In genomic region chr2:69538872-69539548, GRCh38 we compare ENCODE assay signal across 1 cellular context.
TF ChIP-seq lines count a peak whose summit lies in the region.

No MANE protein-coding gene starts in this region.

TF ChIP-seq in HepG2, 621 proteins besides CTCF, POLR2A, EP300 and RAD21 (continued from another document and continues in another):
- no peak for TF ChIP-seq REPIN1 (CRISPR knock-in tag; IDR thresholded peaks at IDR 0.05; ENCODE audit: borderline replicate concordance, low read depth)
- no peak for TF ChIP-seq HNRNPH1 (optimal IDR thresholded peaks at IDR 0.05; ENCODE audit: low read depth, low read length)
- no peak for TF ChIP-seq NRL (CRISPR knock-in tag; IDR thresholded peaks at IDR 0.05; ENCODE audit: borderline replicate concordance)
- TF ChIP-seq, protein P1, sequence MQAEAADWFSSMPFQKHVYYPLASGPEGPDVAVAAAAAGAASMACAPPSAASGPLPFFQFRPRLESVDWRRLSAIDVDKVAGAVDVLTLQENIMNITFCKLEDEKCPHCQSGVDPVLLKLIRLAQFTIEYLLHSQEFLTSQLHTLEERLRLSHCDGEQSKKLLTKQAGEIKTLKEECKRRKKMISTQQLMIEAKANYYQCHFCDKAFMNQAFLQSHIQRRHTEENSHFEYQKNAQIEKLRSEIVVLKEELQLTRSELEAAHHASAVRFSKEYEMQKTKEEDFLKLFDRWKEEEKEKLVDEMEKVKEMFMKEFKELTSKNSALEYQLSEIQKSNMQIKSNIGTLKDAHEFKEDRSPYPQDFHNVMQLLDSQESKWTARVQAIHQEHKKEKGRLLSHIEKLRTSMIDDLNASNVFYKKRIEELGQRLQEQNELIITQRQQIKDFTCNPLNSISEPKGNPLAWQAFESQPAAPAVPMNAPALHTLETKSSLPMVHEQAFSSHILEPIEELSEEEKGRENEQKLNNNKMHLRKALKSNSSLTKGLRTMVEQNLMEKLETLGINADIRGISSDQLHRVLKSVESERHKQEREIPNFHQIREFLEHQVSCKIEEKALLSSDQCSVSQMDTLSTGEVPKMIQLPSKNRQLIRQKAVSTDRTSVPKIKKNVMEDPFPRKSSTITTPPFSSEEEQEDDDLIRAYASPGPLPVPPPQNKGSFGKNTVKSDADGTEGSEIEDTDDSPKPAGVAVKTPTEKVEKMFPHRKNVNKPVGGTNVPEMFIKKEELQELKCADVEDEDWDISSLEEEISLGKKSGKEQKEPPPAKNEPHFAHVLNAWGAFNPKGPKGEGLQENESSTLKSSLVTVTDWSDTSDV (CRISPR knock-in tag; IDR thresholded peaks at IDR 0.05) = no peak
- TF ChIP-seq ZNF672 (CRISPR knock-in tag; IDR thresholded peaks at IDR 0.05) = no peak
- TF ChIP-seq ZC3H4 (CRISPR knock-in tag; IDR thresholded peaks at IDR 0.05; ENCODE audit: borderline replicate concordance) = no peak
- 0 out of 2 replicates have a peak, but pooled peaks have one; percentile 23 for TF ChIP-seq ZNF629 (CRISPR knock-in tag; conservative IDR thresholded peaks at IDR 0.05)
- TF ChIP-seq SOX5 (CRISPR knock-in tag; IDR thresholded peaks at IDR 0.05; ENCODE audit: borderline replicate concordance) = no peak
- TF ChIP-seq EEA1 (CRISPR knock-in tag; IDR thresholded peaks at IDR 0.05; ENCODE audit: borderline replicate concordance) = no peak
- TF ChIP-seq ZNF720 (CRISPR knock-in tag; IDR thresholded peaks at IDR 0.05) = no peak
- TF ChIP-seq, protein P2, sequence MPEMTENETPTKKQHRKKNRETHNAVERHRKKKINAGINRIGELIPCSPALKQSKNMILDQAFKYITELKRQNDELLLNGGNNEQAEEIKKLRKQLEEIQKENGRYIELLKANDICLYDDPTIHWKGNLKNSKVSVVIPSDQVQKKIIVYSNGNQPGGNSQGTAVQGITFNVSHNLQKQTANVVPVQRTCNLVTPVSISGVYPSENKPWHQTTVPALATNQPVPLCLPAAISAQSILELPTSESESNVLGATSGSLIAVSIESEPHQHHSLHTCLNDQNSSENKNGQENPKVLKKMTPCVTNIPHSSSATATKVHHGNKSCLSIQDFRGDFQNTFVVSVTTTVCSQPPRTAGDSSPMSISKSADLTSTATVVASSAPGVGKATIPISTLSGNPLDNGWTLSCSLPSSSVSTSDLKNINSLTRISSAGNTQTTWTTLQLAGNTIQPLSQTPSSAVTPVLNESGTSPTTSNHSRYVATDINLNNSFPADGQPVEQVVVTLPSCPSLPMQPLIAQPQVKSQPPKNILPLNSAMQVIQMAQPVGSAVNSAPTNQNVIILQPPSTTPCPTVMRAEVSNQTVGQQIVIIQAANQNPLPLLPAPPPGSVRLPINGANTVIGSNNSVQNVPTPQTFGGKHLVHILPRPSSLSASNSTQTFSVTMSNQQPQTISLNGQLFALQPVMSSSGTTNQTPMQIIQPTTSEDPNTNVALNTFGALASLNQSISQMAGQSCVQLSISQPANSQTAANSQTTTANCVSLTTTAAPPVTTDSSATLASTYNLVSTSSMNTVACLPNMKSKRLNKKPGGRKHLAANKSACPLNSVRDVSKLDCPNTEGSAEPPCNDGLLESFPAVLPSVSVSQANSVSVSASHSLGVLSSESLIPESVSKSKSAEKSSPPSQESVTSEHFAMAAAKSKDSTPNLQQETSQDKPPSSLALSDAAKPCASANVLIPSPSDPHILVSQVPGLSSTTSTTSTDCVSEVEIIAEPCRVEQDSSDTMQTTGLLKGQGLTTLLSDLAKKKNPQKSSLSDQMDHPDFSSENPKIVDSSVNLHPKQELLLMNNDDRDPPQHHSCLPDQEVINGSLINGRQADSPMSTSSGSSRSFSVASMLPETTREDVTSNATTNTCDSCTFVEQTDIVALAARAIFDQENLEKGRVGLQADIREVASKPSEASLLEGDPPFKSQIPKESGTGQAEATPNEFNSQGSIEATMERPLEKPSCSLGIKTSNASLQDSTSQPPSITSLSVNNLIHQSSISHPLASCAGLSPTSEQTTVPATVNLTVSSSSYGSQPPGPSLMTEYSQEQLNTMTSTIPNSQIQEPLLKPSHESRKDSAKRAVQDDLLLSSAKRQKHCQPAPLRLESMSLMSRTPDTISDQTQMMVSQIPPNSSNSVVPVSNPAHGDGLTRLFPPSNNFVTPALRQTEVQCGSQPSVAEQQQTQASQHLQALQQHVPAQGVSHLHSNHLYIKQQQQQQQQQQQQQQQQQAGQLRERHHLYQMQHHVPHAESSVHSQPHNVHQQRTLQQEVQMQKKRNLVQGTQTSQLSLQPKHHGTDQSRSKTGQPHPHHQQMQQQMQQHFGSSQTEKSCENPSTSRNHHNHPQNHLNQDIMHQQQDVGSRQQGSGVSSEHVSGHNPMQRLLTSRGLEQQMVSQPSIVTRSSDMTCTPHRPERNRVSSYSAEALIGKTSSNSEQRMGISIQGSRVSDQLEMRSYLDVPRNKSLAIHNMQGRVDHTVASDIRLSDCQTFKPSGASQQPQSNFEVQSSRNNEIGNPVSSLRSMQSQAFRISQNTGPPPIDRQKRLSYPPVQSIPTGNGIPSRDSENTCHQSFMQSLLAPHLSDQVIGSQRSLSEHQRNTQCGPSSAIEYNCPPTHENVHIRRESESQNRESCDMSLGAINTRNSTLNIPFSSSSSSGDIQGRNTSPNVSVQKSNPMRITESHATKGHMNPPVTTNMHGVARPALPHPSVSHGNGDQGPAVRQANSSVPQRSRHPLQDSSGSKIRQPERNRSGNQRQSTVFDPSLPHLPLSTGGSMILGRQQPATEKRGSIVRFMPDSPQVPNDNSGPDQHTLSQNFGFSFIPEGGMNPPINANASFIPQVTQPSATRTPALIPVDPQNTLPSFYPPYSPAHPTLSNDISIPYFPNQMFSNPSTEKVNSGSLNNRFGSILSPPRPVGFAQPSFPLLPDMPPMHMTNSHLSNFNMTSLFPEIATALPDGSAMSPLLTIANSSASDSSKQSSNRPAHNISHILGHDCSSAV (CRISPR knock-in tag; IDR thresholded peaks at IDR 0.05; ENCODE audit: borderline replicate concordance) = no peak
- TF ChIP-seq, protein P3, sequence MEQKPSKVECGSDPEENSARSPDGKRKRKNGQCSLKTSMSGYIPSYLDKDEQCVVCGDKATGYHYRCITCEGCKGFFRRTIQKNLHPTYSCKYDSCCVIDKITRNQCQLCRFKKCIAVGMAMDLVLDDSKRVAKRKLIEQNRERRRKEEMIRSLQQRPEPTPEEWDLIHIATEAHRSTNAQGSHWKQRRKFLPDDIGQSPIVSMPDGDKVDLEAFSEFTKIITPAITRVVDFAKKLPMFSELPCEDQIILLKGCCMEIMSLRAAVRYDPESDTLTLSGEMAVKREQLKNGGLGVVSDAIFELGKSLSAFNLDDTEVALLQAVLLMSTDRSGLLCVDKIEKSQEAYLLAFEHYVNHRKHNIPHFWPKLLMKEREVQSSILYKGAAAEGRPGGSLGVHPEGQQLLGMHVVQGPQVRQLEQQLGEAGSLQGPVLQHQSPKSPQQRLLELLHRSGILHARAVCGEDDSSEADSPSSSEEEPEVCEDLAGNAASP (CRISPR knock-in tag; IDR thresholded peaks at IDR 0.05; ENCODE audit: borderline replicate concordance) = peak; percentile 76; the same call in 1 of the 2 replicates
- no peak for TF ChIP-seq KMT2A (CRISPR knock-in tag; IDR thresholded peaks at IDR 0.05)
- no peak for TF ChIP-seq MIER2 (CRISPR knock-in tag; IDR thresholded peaks at IDR 0.05)
- peak; percentile 64; the same call in 1 of the 2 replicates for TF ChIP-seq ZNF274 (CRISPR knock-in tag; IDR thresholded peaks at IDR 0.05)
- TF ChIP-seq ZNF883 (CRISPR knock-in tag; IDR thresholded peaks at IDR 0.05; ENCODE audit: not compliant biosample characterization) = no peak
- no peak for TF ChIP-seq ZNF644 (CRISPR knock-in tag; IDR thresholded peaks at IDR 0.05; ENCODE audit: low read depth)
- TF ChIP-seq CEBPB (IDR thresholded peaks at IDR 0.05; ENCODE audit: borderline replicate concordance, low read depth, low read length) = peak; percentile 67; the same call in 1 of the 2 replicates
- TF ChIP-seq SP4 (CRISPR knock-in tag; IDR thresholded peaks at IDR 0.05) = no peak; the same call in 1 of the 2 replicates
- TF ChIP-seq RCOR2 (CRISPR knock-in tag; IDR thresholded peaks at IDR 0.05) = peak; percentile 65; the same call in 1 of the 2 replicates
- peak; percentile 97 for TF ChIP-seq NR2F1 (CRISPR knock-in tag; IDR thresholded peaks at IDR 0.05)
- TF ChIP-seq XBP1 (CRISPR knock-in tag; IDR thresholded peaks at IDR 0.05) = no peak
- TF ChIP-seq RBFOX2 (IDR thresholded peaks at IDR 0.05; ENCODE audit: low read depth, low read length) = no peak
- TF ChIP-seq KAT8 (CRISPR knock-in tag; IDR thresholded peaks at IDR 0.05) = 0 out of 2 replicates have a peak, but pooled peaks have one; percentile 43
- peak; percentile 71; the same call in 1 of the 2 replicates for TF ChIP-seq TARDBP (CRISPR knock-in tag; IDR thresholded peaks at IDR 0.05)
- no peak for TF ChIP-seq REL (CRISPR knock-in tag; conservative IDR thresholded peaks at IDR 0.05)
- TF ChIP-seq CSRNP1 (CRISPR knock-in tag; IDR thresholded peaks at IDR 0.05) = no peak
- peak; percentile 81 for TF ChIP-seq HDAC2 (CRISPR knock-in tag; IDR thresholded peaks at IDR 0.05)
- no peak for TF ChIP-seq E2F1 (CRISPR knock-in tag; IDR thresholded peaks at IDR 0.05)
- no peak for TF ChIP-seq ZBTB3 (CRISPR knock-in tag; IDR thresholded peaks at IDR 0.05; ENCODE audit: borderline replicate concordance, low read depth)
- TF ChIP-seq ERF (CRISPR knock-in tag; IDR thresholded peaks at IDR 0.05) = 0 out of 2 replicates have a peak, but pooled peaks have one; percentile 54
- TF ChIP-seq CBX5 (CRISPR knock-in tag; IDR thresholded peaks at IDR 0.05; ENCODE audit: borderline replicate concordance) = no peak
- no peak for TF ChIP-seq FOXC1 (CRISPR knock-in tag; IDR thresholded peaks at IDR 0.05; ENCODE audit: borderline replicate concordance)
- no peak for TF ChIP-seq PAF1 (CRISPR knock-in tag; IDR thresholded peaks at IDR 0.05)
- peak; percentile 93 for TF ChIP-seq SALL1 (CRISPR knock-in tag; IDR thresholded peaks at IDR 0.05)
- TF ChIP-seq ZNF652 (CRISPR knock-in tag; IDR thresholded peaks at IDR 0.05; ENCODE audit: borderline replicate concordance, low read depth) = no peak
- TF ChIP-seq ZNF891 (CRISPR knock-in tag; IDR thresholded peaks at IDR 0.05) = no peak
- TF ChIP-seq RXRB (CRISPR knock-in tag; IDR thresholded peaks at IDR 0.05; ENCODE audit: borderline replicate concordance) = peak; percentile 99
- no peak for TF ChIP-seq ZNF30 (CRISPR knock-in tag; IDR thresholded peaks at IDR 0.05)
- no peak for TF ChIP-seq ZNF460 (CRISPR knock-in tag; IDR thresholded peaks at IDR 0.05; ENCODE audit: borderline replicate concordance)
- no peak for TF ChIP-seq ZBTB46 (CRISPR knock-in tag; IDR thresholded peaks at IDR 0.05; ENCODE audit: borderline replicate concordance)
- TF ChIP-seq CENPBD1 (CRISPR knock-in tag; IDR thresholded peaks at IDR 0.05; ENCODE audit: borderline replicate concordance, low read depth) = no peak
- TF ChIP-seq SMAD3 (CRISPR knock-in tag; IDR thresholded peaks at IDR 0.05) = peak; percentile 55; the same call in 1 of the 2 replicates
- peak; percentile 93 for TF ChIP-seq FOSL1 (CRISPR knock-in tag; IDR thresholded peaks at IDR 0.05; ENCODE audit: borderline replicate concordance)
- no peak for TF ChIP-seq ZNF143 (CRISPR knock-in tag; IDR thresholded peaks at IDR 0.05)
- TF ChIP-seq, protein P4, sequence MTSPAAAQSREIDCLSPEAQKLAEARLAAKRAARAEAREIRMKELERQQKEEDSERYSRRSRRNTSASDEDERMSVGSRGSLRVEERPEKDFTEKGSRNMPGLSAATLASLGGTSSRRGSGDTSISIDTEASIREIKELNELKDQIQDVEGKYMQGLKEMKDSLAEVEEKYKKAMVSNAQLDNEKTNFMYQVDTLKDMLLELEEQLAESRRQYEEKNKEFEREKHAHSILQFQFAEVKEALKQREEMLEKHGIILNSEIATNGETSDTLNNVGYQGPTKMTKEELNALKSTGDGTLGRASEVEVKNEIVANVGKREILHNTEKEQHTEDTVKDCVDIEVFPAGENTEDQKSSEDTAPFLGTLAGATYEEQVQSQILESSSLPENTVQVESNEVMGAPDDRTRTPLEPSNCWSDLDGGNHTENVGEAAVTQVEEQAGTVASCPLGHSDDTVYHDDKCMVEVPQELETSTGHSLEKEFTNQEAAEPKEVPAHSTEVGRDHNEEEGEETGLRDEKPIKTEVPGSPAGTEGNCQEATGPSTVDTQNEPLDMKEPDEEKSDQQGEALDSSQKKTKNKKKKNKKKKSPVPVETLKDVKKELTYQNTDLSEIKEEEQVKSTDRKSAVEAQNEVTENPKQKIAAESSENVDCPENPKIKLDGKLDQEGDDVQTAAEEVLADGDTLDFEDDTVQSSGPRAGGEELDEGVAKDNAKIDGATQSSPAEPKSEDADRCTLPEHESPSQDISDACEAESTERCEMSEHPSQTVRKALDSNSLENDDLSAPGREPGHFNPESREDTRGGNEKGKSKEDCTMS (CRISPR knock-in tag; conservative IDR thresholded peaks at IDR 0.05) = no peak
- TF ChIP-seq ZNF790 (CRISPR knock-in tag; IDR thresholded peaks at IDR 0.05; ENCODE audit: borderline replicate concordance) = 0 out of 2 replicates have a peak, but pooled peaks have one; percentile 16
